In genomic region chr10:26642896-26643653, GRCh38 we compare ENCODE assay signal across 20 cellular contexts.
"Had no signal": no experiment of that assay in that cellular context is flagged by ENCODE, and none has a peak within 500 bp of the region (broad histone marks: within the 10 kb centered on the region; RNA-seq: fewer than 3 reads in every experiment).

No MANE protein-coding gene starts in this region.

- ATAC-seq: activated naive CD8-positive, alpha-beta T cell treated with anti-CD3 and anti-CD28 coated beads, Interleukin-2, amount 50 U/mL, for 24 hours; activated T-helper 17 cell treated with anti-CD3 and anti-CD28 coated beads, Interleukin-2, amount 50 U/mL, for 72 hours; effector memory CD8-positive, alpha-beta T cell; gastrocnemius medialis; heart left ventricle; left cardiac atrium; psoas muscle had no signal

- H3K27me3 Mint-ChIP-seq: activated naive CD8-positive, alpha-beta T cell treated with anti-CD3 and anti-CD28 coated beads, Interleukin-2, amount 50 U/mL, for 24 hours; activated T-helper 17 cell treated with anti-CD3 and anti-CD28 coated beads, Interleukin-2, amount 50 U/mL, for 72 hours; dendritic cell treated with granulocyte-macrophage colony-stimulating factor and Interleukin-4, amounts not matched to agents 40 ng/mL and 50 ng/mL, for 4 days had no signal

- H3K4me1 ChIP-seq: breast epithelium, gastrocnemius medialis, heart left ventricle, lower lobe of right lung, psoas muscle, right lobe of liver, stomach had no signal

- H3K4me3 ChIP-seq: breast epithelium, gastrocnemius medialis, heart left ventricle, lower lobe of right lung, psoas muscle, right lobe of liver, stomach, thoracic aorta had no signal

- H3K9me3 ChIP-seq: gastrocnemius medialis, lower lobe of right lung, psoas muscle, right lobe of liver, thoracic aorta had no signal

- H3K27me3 ChIP-seq: gastrocnemius medialis, heart left ventricle, right lobe of liver, stomach had no signal

- H3K27ac Mint-ChIP-seq: activated naive CD4-positive, alpha-beta T cell treated with anti-CD3 and anti-CD28 coated beads for 36 hours; activated naive CD8-positive, alpha-beta T cell treated with anti-CD3 and anti-CD28 coated beads, Interleukin-2, amount 50 U/mL, for 24 hours; activated T-helper 17 cell treated with anti-CD3 and anti-CD28 coated beads, Interleukin-2, amount 50 U/mL, for 72 hours; dendritic cell treated with granulocyte-macrophage colony-stimulating factor and Interleukin-4, amounts not matched to agents 40 ng/mL and 50 ng/mL, for 4 days; effector memory CD8-positive, alpha-beta T cell had no signal

- H3K4me3 Mint-ChIP-seq: activated naive CD4-positive, alpha-beta T cell treated with anti-CD3 and anti-CD28 coated beads for 36 hours; activated naive CD8-positive, alpha-beta T cell treated with anti-CD3 and anti-CD28 coated beads, Interleukin-2, amount 50 U/mL, for 24 hours; activated T-helper 17 cell treated with anti-CD3 and anti-CD28 coated beads, Interleukin-2, amount 50 U/mL, for 72 hours; dendritic cell treated with granulocyte-macrophage colony-stimulating factor and Interleukin-4, amounts not matched to agents 40 ng/mL and 50 ng/mL, for 4 days; effector memory CD8-positive, alpha-beta T cell; neural crest cell had no signal

- H3K4me1 Mint-ChIP-seq: activated T-helper 17 cell treated with anti-CD3 and anti-CD28 coated beads, Interleukin-2, amount 50 U/mL, for 72 hours; neural crest cell had no signal

- H3K27ac ChIP-seq: breast epithelium, epithelial cell of prostate, gastrocnemius medialis, heart left ventricle, lower lobe of right lung, psoas muscle, right lobe of liver, stomach, thoracic aorta had no signal

- H3K9me3 Mint-ChIP-seq: activated naive CD4-positive, alpha-beta T cell treated with anti-CD3 and anti-CD28 coated beads for 36 hours; activated naive CD8-positive, alpha-beta T cell treated with anti-CD3 and anti-CD28 coated beads, Interleukin-2, amount 50 U/mL, for 24 hours; activated T-helper 17 cell treated with anti-CD3 and anti-CD28 coated beads, Interleukin-2, amount 50 U/mL, for 72 hours; effector memory CD8-positive, alpha-beta T cell; neural crest cell had no signal

- DNase-seq: activated CD4-positive, alpha-beta T cell treated with anti-CD3 and anti-CD28 coated beads for 1 hour; activated CD4-positive, alpha-beta T cell treated with anti-CD3 and anti-CD28 coated beads, Interleukin-2, amount 50 U/mL, for 48 hours; activated naive CD4-positive, alpha-beta T cell treated with anti-CD3 and anti-CD28 coated beads for 36 hours; activated naive CD8-positive, alpha-beta T cell treated with anti-CD3 and anti-CD28 coated beads, Interleukin-2, amount 50 U/mL, for 24 hours; aorta; effector memory CD8-positive, alpha-beta T cell; gastrocnemius medialis; heart left ventricle; left cardiac atrium; lower lobe of right lung; midbrain; psoas muscle; right lobe of liver; stomach had no signal

- H3K36me3 ChIP-seq: breast epithelium, gastrocnemius medialis, heart left ventricle, lower lobe of right lung, right lobe of liver, stomach, thoracic aorta had no signal
